ENCODE assay signal across 11 cellular contexts in genomic region chr18:58578321-58578720, GRCh38. TPM values are rescaled to one million over a fixed set of nuclear protein-coding genes. Genes with fewer than 3 reads are reported as not detected.
DNase-seq lines count a peak whose midpoint lies in the region; TF ChIP-seq lines count a peak whose summit lies in the region.
"Had no signal": no experiment of that assay in that cellular context is flagged by ENCODE, and none has a peak within 500 bp of the region (broad histone marks: within the 10 kb centered on the region; RNA-seq: fewer than 3 reads in every experiment).

No MANE protein-coding gene starts in this region.

- peaks cover 3 to 12% (median 9%) of the 10 kb centered on the region in 4 donors for H3K4me1 Mint-ChIP-seq in CD4-positive, alpha-beta memory T cell

- no peaks in the 10 kb centered on the region for H3K36me3 Mint-ChIP-seq in CD4-positive, alpha-beta memory T cell

- CTCF ChIA-PET in CD4-positive, alpha-beta memory T cell (lab: Charles Lee; ENCODE audit: partially characterized antibody): no interaction called here

- H3K79me1 ChIP-seq in trophoblast cell (ENCODE audit: low read length): peaks cover 23% of the 10 kb centered on the region

- no peak overlapping the region for H2AFZ ChIP-seq in trophoblast cell (ENCODE audit: insufficient read depth, low read length, poor library complexity)

- no peak overlapping the region for H3K27ac Mint-ChIP-seq in CD4-positive, alpha-beta memory T cell

- H4K8ac ChIP-seq in trophoblast cell (ENCODE audit: low read depth, low read length): no peak overlapping the region

- no peak overlapping the region for H2BK5ac ChIP-seq in trophoblast cell (ENCODE audit: low read depth, low read length, poor library complexity)

- no peak overlapping the region for H2AK5ac ChIP-seq in trophoblast cell (ENCODE audit: low read length)

- H3K23ac ChIP-seq in trophoblast cell (ENCODE audit: low read length): no peak overlapping the region

- H3K14ac ChIP-seq in trophoblast cell (ENCODE audit: low read length): no peak overlapping the region

- POLR2A ChIA-PET in CD4-positive, alpha-beta memory T cell (lab: Charles Lee; ENCODE audit: partially characterized antibody): no interaction called here

- no peaks in the 10 kb centered on the region for H3K9me3 Mint-ChIP-seq in CD4-positive, alpha-beta memory T cell

- no peak overlapping the region for H4K12ac ChIP-seq in trophoblast cell (ENCODE audit: low read depth, low read length)

- no peak overlapping the region for H3K18ac ChIP-seq in trophoblast cell (ENCODE audit: low read length)

- H3K4ac ChIP-seq in trophoblast cell (ENCODE audit: low read depth, low read length): no peak overlapping the region

- H3K9me3 ChIP-seq in trophoblast cell (ENCODE audit: insufficient read depth, low read depth, low read length): no peaks in the 10 kb centered on the region
- no peaks in the 10 kb centered on the region for H3K9me3 ChIP-seq in CD4-positive, alpha-beta memory T cell (ENCODE audit: control insufficient read depth in 1 of 2, low read length in 2 of 2)
- H3K9me3 ChIP-seq: thoracic aorta had no signal

- H2BK12ac ChIP-seq in trophoblast cell (ENCODE audit: low read length): no peak overlapping the region

- peaks cover 17 to 24% of the 10 kb centered on the region in 2 experiments for H3K4me1 ChIP-seq in trophoblast cell (ENCODE audit: control insufficient read depth in 1 of 2, insufficient read depth in 2 of 2, low read length in 2 of 2)
- no peaks in the 10 kb centered on the region for H3K4me1 ChIP-seq in CD4-positive, alpha-beta memory T cell (ENCODE audit: insufficient read depth, low read length)

- H4K91ac ChIP-seq in trophoblast cell (ENCODE audit: low read depth, low read length): no peak overlapping the region

- no peaks in the 10 kb centered on the region for H3K27me3 ChIP-seq in trophoblast cell (ENCODE audit: insufficient read depth, low read length)
- H3K27me3 ChIP-seq in CD4-positive, alpha-beta memory T cell (ENCODE audit: insufficient read depth, low read length): no peaks in the 10 kb centered on the region

- H3K36me3 ChIP-seq in trophoblast cell (ENCODE audit: control insufficient read depth in 1 of 2, insufficient read depth in 2 of 2, low read length in 2 of 2): no peaks in the 10 kb centered on the region
- H3K36me3 ChIP-seq in CD4-positive, alpha-beta memory T cell (ENCODE audit: insufficient read depth, low read length): no peaks in the 10 kb centered on the region
- H3K36me3 ChIP-seq: thoracic aorta had no signal

- peak overlapping the region; percentile 90 for H3K27ac ChIP-seq in trophoblast cell (ENCODE audit: low read depth, low read length)
- no peak overlapping the region for H3K27ac ChIP-seq in CD4-positive, alpha-beta memory T cell (ENCODE audit: low read depth, low read length)
- H3K27ac ChIP-seq: thoracic aorta had no signal

- no peak overlapping the region for H2BK120ac ChIP-seq in trophoblast cell (ENCODE audit: insufficient read depth, low read length, poor library complexity)

- H3K27me3 Mint-ChIP-seq in CD4-positive, alpha-beta memory T cell: no peaks in the 10 kb centered on the region

- intact Hi-C loops in CD4-positive, alpha-beta memory T cell (cut with micrococcal nuclease): no loop called here

- WGBS in trophoblast cell (ENCODE audit: extremely low coverage, insufficient coverage, insufficient read length): no CpG with 5 or more reads among the region's 1 CpG

- no peak overlapping the region for H3K4me3 Mint-ChIP-seq in CD4-positive, alpha-beta memory T cell

- H3K4me2 ChIP-seq in trophoblast cell (ENCODE audit: low read length): peak overlapping the region; percentile 44

- peaks cover 2% of the 10 kb centered on the region for H3K79me2 ChIP-seq in trophoblast cell (ENCODE audit: control insufficient read depth, insufficient read depth, low read length, poor library complexity)

- DNase-seq in NCI-H1417 (lab: John Stamatoyannopoulos, UW): peak in 2 of 3 experiments; percentile 14 to 62
- DNase-seq in NCI-H1417 treated with DMSO at 0.1 percent for 48 hours (lab: John Stamatoyannopoulos, UW): no peak
- DNase-seq in NCI-H524 (lab: John Stamatoyannopoulos, UW): peak; percentile 75 to 96
- no peak for DNase-seq in fibroblast of pulmonary artery (ENCODE audit: low read depth)
- no peak for DNase-seq in trophoblast cell
- no peak for DNase-seq in iPS-NIHi7 (ENCODE audit: extremely low spot score)
- DNase-seq in activated CD4-positive, alpha-beta T cell treated with anti-CD3 and anti-CD28 coated beads for 1 hour: no peak
- no peak for DNase-seq in CD4-positive, alpha-beta memory T cell
- DNase-seq: activated CD8-positive, alpha-beta memory T cell treated with anti-CD3 and anti-CD28 coated beads, Interleukin-2, amount 50 U/mL, for 48 hours; NCI-H2029 had no signal

- no peak overlapping the region for H3K9ac ChIP-seq in trophoblast cell (ENCODE audit: low read length)

- TF ChIP-seq CTCF in fibroblast of pulmonary artery (IDR thresholded peaks at IDR 0.05; ENCODE audit: low read length, missing control alignments): no peak

- H3K4me3 ChIP-seq in fibroblast of pulmonary artery (replicated peaks; ENCODE audit: low read depth, low read length) (peak overlapping the region; percentile 37), trophoblast cell (ENCODE audit: low read depth, low read length) (no peak overlapping the region)
- H3K4me3 ChIP-seq in CD4-positive, alpha-beta memory T cell (ENCODE audit: low read length in 2 of 2): no peak overlapping the region
- H3K4me3 ChIP-seq: thoracic aorta had no signal

RNA-seq across cellular contexts. Expression of gene ALPK2, which starts 50.6 kb away (rescaled TPM):
- polyA plus RNA-seq in trophoblast cell (2013): 8.5 and 8.7 TPM in 2 replicates
- total RNA-seq in CD4-positive, alpha-beta memory T cell: 1 to 10 TPM; 1.5 to 1.9 TPM
- polyA plus RNA-seq in CD4-positive, alpha-beta memory T cell: under 1 TPM in 1 of 2 donors, not detected in 1; 0.30 TPM
- total RNA-seq: thoracic aorta had no signal

Comparison
In these comparisons a context has a peak if more than half of its experiments do, and no peak if none do; other contexts are left out.
1. DNase-seq: peak in NCI-H1417 (2 of 3) and NCI-H524 (2 of 2); none in NCI-H1417 treated with DMSO at 0.1 percent for 48 hours (single experiment), fibroblast of pulmonary artery (single experiment), trophoblast cell (0 of 2), iPS-NIHi7 (single experiment), activated CD4-positive, alpha-beta T cell treated with anti-CD3 and anti-CD28 coated beads for 1 hour (single experiment) and CD4-positive, alpha-beta memory T cell (0 of 5).